In genomic region chr6:95577317-95578105, GRCh38 we compare ENCODE assay signal across 8 cellular contexts. TPM values are rescaled to one million over a fixed set of nuclear protein-coding genes. Genes with fewer than 3 reads are reported as not detected.
DNase-seq lines count a peak whose midpoint lies in the region; ATAC-seq, FAIRE-seq and TF ChIP-seq lines count a peak whose summit lies in the region.

Gene MANEA (plus strand): TSS chr6:95577535. CDS start chr6:95586440, 8,905 bp downstream.

- no peaks in the 10 kb centered on the region for H3K27me3 ChIP-seq in Caco-2 (replicated peaks; ENCODE audit: control insufficient read depth, insufficient read depth, low read length)
- no peaks in the 10 kb centered on the region for H3K27me3 ChIP-seq in NT2/D1 (ENCODE audit: insufficient read depth, insufficient read length)
- H3K27me3 ChIP-seq in endodermal cell (ENCODE audit: control insufficient read depth, insufficient read depth, low read length, poor library complexity, severe bottlenecking), result no peaks in the 10 kb centered on the region

- H3K27ac Mint-ChIP-seq in Caco-2 (ENCODE audit: unreplicated experiment), result peak within 1 kb of the TSS; percentile 89
- H3K27ac Mint-ChIP-seq in activated CD8-positive, alpha-beta memory T cell treated with anti-CD3 and anti-CD28 coated beads, Interleukin-2, amount 10 ng/mL, durations not matched to agents 7 days and 5 days, result peak within 1 kb of the TSS; percentile 98
- peak within 1 kb of the TSS; percentile 97 for H3K27ac Mint-ChIP-seq in endodermal cell

- peak; percentile 91 to 92 for DNase-seq in Caco-2
- peak; percentile 60 for DNase-seq in HTR-8/SVneo (ENCODE audit: insufficient read length, low spot score)
- DNase-seq in NT2/D1 (ENCODE audit: low read depth, low spot score), result peak; percentile 39
- DNase-seq in activated CD8-positive, alpha-beta memory T cell treated with anti-CD3 and anti-CD28 coated beads, Interleukin-2, amount 10 ng/mL, durations not matched to agents 7 days and 5 days, result peak; percentile 91
- peak; percentile 94 for DNase-seq in endodermal cell
- DNase-seq in stimulated activated CD8-positive, alpha-beta memory T cell treated with anti-CD3 and anti-CD28 coated beads, Interleukin-15, amount 100 ng/mL, for 24 hours (ENCODE audit: low read depth), result peak; percentile 60

- H3K9me3 Mint-ChIP-seq in Caco-2 (ENCODE audit: unreplicated experiment), result no peaks in the 10 kb centered on the region
- H3K9me3 Mint-ChIP-seq in activated CD8-positive, alpha-beta memory T cell treated with anti-CD3 and anti-CD28 coated beads, Interleukin-2, amount 10 ng/mL, durations not matched to agents 7 days and 5 days (ENCODE audit: low read depth), result no peaks in the 10 kb centered on the region
- peaks cover 37% of the 10 kb centered on the region for H3K9me3 Mint-ChIP-seq in endodermal cell

- peak within 1 kb of the TSS; percentile 93 for H3K27ac ChIP-seq in endodermal cell (ENCODE audit: low read depth, low read length)
- H3K27ac ChIP-seq in mesodermal cell (ENCODE audit: low read depth, low read length, severe bottlenecking), result peak within 1 kb of the TSS; percentile 92

- H3K4me3 Mint-ChIP-seq in Caco-2 (ENCODE audit: unreplicated experiment) (peak within 1 kb of the TSS; percentile 97), endodermal cell (peak within 1 kb of the TSS; percentile 94)
- peak within 1 kb of the TSS; percentile 97 for H3K4me3 Mint-ChIP-seq in activated CD8-positive, alpha-beta memory T cell treated with anti-CD3 and anti-CD28 coated beads, Interleukin-2, amount 10 ng/mL, durations not matched to agents 7 days and 5 days

- H3K27me3 Mint-ChIP-seq in Caco-2 (ENCODE audit: insufficient read depth, unreplicated experiment), result no peaks in the 10 kb centered on the region
- H3K27me3 Mint-ChIP-seq in activated CD8-positive, alpha-beta memory T cell treated with anti-CD3 and anti-CD28 coated beads, Interleukin-2, amount 10 ng/mL, durations not matched to agents 7 days and 5 days, result no peaks in the 10 kb centered on the region
- no peaks in the 10 kb centered on the region for H3K27me3 Mint-ChIP-seq in endodermal cell (ENCODE audit: insufficient read depth)

- H3K9ac ChIP-seq in NT2/D1 (ENCODE audit: insufficient read length, low read depth), result peak within 1 kb of the TSS; percentile 79
- peak within 1 kb of the TSS; percentile 99 for H3K9ac ChIP-seq in endodermal cell (ENCODE audit: extremely low read depth, low read length, poor library complexity, severe bottlenecking)

- peaks cover 14% of the 10 kb centered on the region for H3K4me1 Mint-ChIP-seq in Caco-2 (ENCODE audit: low read depth, unreplicated experiment)
- H3K4me1 Mint-ChIP-seq in activated CD8-positive, alpha-beta memory T cell treated with anti-CD3 and anti-CD28 coated beads, Interleukin-2, amount 10 ng/mL, durations not matched to agents 7 days and 5 days, result peaks cover 43% of the 10 kb centered on the region
- H3K4me1 Mint-ChIP-seq in endodermal cell, result peaks cover 12% of the 10 kb centered on the region

- intact Hi-C loops in Caco-2 (cut with micrococcal nuclease; ENCODE audit: unreplicated experiment), result loop anchor here (1.0 to 10.0 kb wide), 4 partner anchors 61 to 290 kb away; no protein-coding TSS in a partner anchor

- H3K9me3 ChIP-seq in Caco-2, result no peaks in the 10 kb centered on the region; the same call in 1 of the 2 replicates
- H3K9me3 ChIP-seq in NT2/D1 (ENCODE audit: insufficient read depth, low read length), result no peaks in the 10 kb centered on the region
- peaks cover 28% of the 10 kb centered on the region for H3K9me3 ChIP-seq in endodermal cell (ENCODE audit: control insufficient read depth, low read length)
- peaks cover 3% of the 10 kb centered on the region for H3K9me3 ChIP-seq in mesodermal cell (ENCODE audit: control insufficient read depth, low read length)

- peak; percentile 70 for ATAC-seq in GM21381 (IDR thresholded peaks at IDR 0.05; ENCODE audit: unreplicated experiment)
- ATAC-seq in activated CD8-positive, alpha-beta memory T cell treated with anti-CD3 and anti-CD28 coated beads, Interleukin-2, amount 10 ng/mL, durations not matched to agents 7 days and 5 days, result peak; percentile 87

- no TSS peak for BruUV-seq in Caco-2 (replicated peaks; lab: Mats Ljungman, UMichigan)

- peaks cover 9% of the 10 kb centered on the region for H3K36me3 Mint-ChIP-seq in Caco-2 (ENCODE audit: insufficient read depth, unreplicated experiment)
- H3K36me3 Mint-ChIP-seq in activated CD8-positive, alpha-beta memory T cell treated with anti-CD3 and anti-CD28 coated beads, Interleukin-2, amount 10 ng/mL, durations not matched to agents 7 days and 5 days, result peaks cover 15% of the 10 kb centered on the region
- peaks cover 43% of the 10 kb centered on the region for H3K36me3 Mint-ChIP-seq in endodermal cell (ENCODE audit: low read depth)

- POLR2A ChIA-PET in Caco-2 (lab: Charles Lee), result interaction anchor here (0.6 kb wide), 1 partner anchor 228 kb away, joined by 6 read pairs; no protein-coding TSS in a partner anchor

- FAIRE-seq in HTR-8/SVneo (lab: Jason Lieb, UNC), result no peak

- H3K4me3 ChIP-seq in Caco-2 (ENCODE audit: low read depth, low read length) (peak within 1 kb of the TSS; percentile 54), NT2/D1 (ENCODE audit: insufficient read length, low read depth) (peak within 1 kb of the TSS; percentile 77), endodermal cell (ENCODE audit: low read length) (peak within 1 kb of the TSS; percentile 99), mesodermal cell (ENCODE audit: extremely low read depth, insufficient read depth, low read length, poor library complexity, severe bottlenecking) (peak within 1 kb of the TSS; percentile 66)

- CTCF ChIA-PET in Caco-2 (lab: Charles Lee), result no interaction called here
- CTCF ChIA-PET in activated CD8-positive, alpha-beta memory T cell treated with anti-CD3 and anti-CD28 coated beads, Interleukin-2, amount 10 ng/mL, durations not matched to agents 7 days and 5 days (lab: Charles Lee), result interaction anchor here (1.6 kb wide), 1 partner anchor 10 kb away, joined by 5 read pairs; no protein-coding TSS in a partner anchor

- H3K36me3 ChIP-seq in Caco-2 (ENCODE audit: control insufficient read depth, insufficient read depth, low read length) (no peaks in the 10 kb centered on the region), NT2/D1 (ENCODE audit: insufficient read depth, insufficient read length, low read length) (no peaks in the 10 kb centered on the region), endodermal cell (ENCODE audit: control insufficient read depth, insufficient read depth, low read length) (peaks cover 44% of the 10 kb centered on the region), mesodermal cell (ENCODE audit: control insufficient read depth, insufficient read depth, low read length) (no peaks in the 10 kb centered on the region)

- 0% methylated on average over 26 to 70 of the region's 70 CpGs for WGBS in endodermal cell (ENCODE audit: insufficient coverage in 1 of 2, insufficient read length in 1 of 2), 2 experiments
- 0% methylated on average over 45 to 51 of the region's 70 CpGs for WGBS in mesodermal cell (ENCODE audit: insufficient coverage in 2 of 2), 2 experiments

- TF ChIP-seq CTCF in Caco-2 (IDR thresholded peaks at IDR 0.05; ENCODE audit: insufficient read depth in 1 of 2, low read depth in 1 of 2, low read length in 1 of 2, severe bottlenecking in 1 of 2, unreplicated experiment in 1 of 2) (no peak), endodermal cell (conservative IDR thresholded peaks at IDR 0.05) (no peak)

- peaks cover 16% of the 10 kb centered on the region for H3K4me1 ChIP-seq in Caco-2
- H3K4me1 ChIP-seq in NT2/D1 (ENCODE audit: insufficient read depth, insufficient read length), result no peaks in the 10 kb centered on the region
- no peaks in the 10 kb centered on the region for H3K4me1 ChIP-seq in endodermal cell (ENCODE audit: control insufficient read depth, insufficient read depth, low read length)
- peaks cover 5% of the 10 kb centered on the region for H3K4me1 ChIP-seq in mesodermal cell (ENCODE audit: control insufficient read depth, insufficient read depth, low read length, poor library complexity, severe bottlenecking)

RNA-seq across cellular contexts. Expression of gene MANEA, which starts in this region (rescaled TPM):
- total RNA-seq in Caco-2 (2022) (15.7 and 17.1 TPM in 2 replicates), endodermal cell (100 to 1,000 TPM in 1 of 2 donors, 10 to 100 TPM in 1; 77.8 to 141 TPM)
- total RNA-seq in activated CD8-positive, alpha-beta memory T cell treated with anti-CD3 and anti-CD28 coated beads, Interleukin-2, amount 10 ng/mL, durations not matched to agents 7 days and 5 days, result 10 to 100 TPM; 23.2 to 23.3 TPM
- polyA plus RNA-seq in endodermal cell (2013, experiment 1 of 2), result 40.4 TPM
- 49.8 TPM for polyA plus RNA-seq in endodermal cell (2013, experiment 2 of 2)
- polyA plus RNA-seq in mesodermal cell (2013, experiment 1 of 2), result 12.3 TPM
- 15.9 TPM for polyA plus RNA-seq in mesodermal cell (2013, experiment 2 of 2)

Comparison
In these comparisons a context has a peak if more than half of its experiments do, and no peak if none do; other contexts are left out.
1. Peak in every context shown above with its lines: DNase-seq, ATAC-seq, H3K4me3 ChIP-seq and H3K27ac ChIP-seq.
2. DNase-seq: peak in every context shown above with its lines; median percentile 94 in endodermal cell; 92 in Caco-2; 91 in activated CD8-positive, alpha-beta memory T cell treated with anti-CD3 and anti-CD28 coated beads, Interleukin-2, amount 10 ng/mL, durations not matched to agents 7 days and 5 days; 60 in HTR-8/SVneo; 60 in stimulated activated CD8-positive, alpha-beta memory T cell treated with anti-CD3 and anti-CD28 coated beads, Interleukin-15, amount 100 ng/mL, for 24 hours; 39 in NT2/D1.